15 cellular contexts compared by ENCODE assay signal in genomic region chr17:37292429-37293139, GRCh38.
DNase-seq lines count a peak whose midpoint lies in the region; ATAC-seq and TF ChIP-seq lines count a peak whose summit lies in the region.
"Had no signal": no experiment of that assay in that cellular context is flagged by ENCODE, and none has a peak within 500 bp of the region (broad histone marks: within the 10 kb centered on the region; RNA-seq: fewer than 3 reads in every experiment).

No MANE protein-coding gene starts in this region.

- no peaks in the 10 kb centered on the region for H3K9me3 Mint-ChIP-seq in activated naive CD8-positive, alpha-beta T cell treated with anti-CD3 and anti-CD28 coated beads for 36 hours
- H3K9me3 Mint-ChIP-seq: naive thymus-derived CD4-positive, alpha-beta T cell had no signal

- no peaks in the 10 kb centered on the region for H3K36me3 Mint-ChIP-seq in activated naive CD8-positive, alpha-beta T cell treated with anti-CD3 and anti-CD28 coated beads for 36 hours

- H3K27ac ChIP-seq in left lung: peak overlapping the region in 1 of 2 donors; percentile 46
- H3K27ac ChIP-seq: breast epithelium had no signal

- DNase-seq in CD1c-positive myeloid dendritic cell (ENCODE audit: extremely low spot score) (peak; percentile 59), NCI-H2029 treated with DMSO at 0.1 percent for 48 hours (lab: John Stamatoyannopoulos, UW) (peak; percentile 12), adipocyte (ENCODE audit: low read depth) (peak; percentile 14), left lung (no peak), NCI-H2171 (lab: John Stamatoyannopoulos, UW) (no peak)
- no peak for DNase-seq in activated naive CD8-positive, alpha-beta T cell treated with anti-CD3 and anti-CD28 coated beads for 36 hours
- DNase-seq: activated naive CD4-positive, alpha-beta T cell treated with anti-CD3 and anti-CD28 coated beads, Interleukin-2, amount 50 U/mL, for 16 hours; naive thymus-derived CD4-positive, alpha-beta T cell; NCI-H1436; NCI-H524; retina had no signal

- H3K27me3 ChIP-seq in adipocyte (replicated peaks; ENCODE audit: control insufficient read depth, insufficient read depth, low read length) (no peaks in the 10 kb centered on the region), left lung (no peaks in the 10 kb centered on the region)
- H3K27me3 ChIP-seq: breast epithelium had no signal

- H3K4me1 Mint-ChIP-seq in activated naive CD8-positive, alpha-beta T cell treated with anti-CD3 and anti-CD28 coated beads for 36 hours: no peaks in the 10 kb centered on the region

- no peak overlapping the region for H3K4me3 Mint-ChIP-seq in activated naive CD8-positive, alpha-beta T cell treated with anti-CD3 and anti-CD28 coated beads for 36 hours
- H3K4me3 Mint-ChIP-seq: naive thymus-derived CD4-positive, alpha-beta T cell had no signal

- intact Hi-C loops in left lung (cut with DNase I): no loop called here

- peaks cover 10% of the 10 kb centered on the region for H3K4me1 ChIP-seq in adipocyte (ENCODE audit: control insufficient read depth, insufficient read depth, low read length)
- peaks cover 0 to 23% of the 10 kb centered on the region in 2 donors for H3K4me1 ChIP-seq in left lung
- H3K4me1 ChIP-seq: breast epithelium had no signal

- H3K9me3 ChIP-seq in adipocyte (ENCODE audit: control insufficient read depth, low read length) (no peaks in the 10 kb centered on the region), left lung (no peaks in the 10 kb centered on the region)
- H3K9me3 ChIP-seq: breast epithelium had no signal

- no peak overlapping the region for H3K4me3 ChIP-seq in adipocyte (ENCODE audit: low read length)
- H3K4me3 ChIP-seq in left lung: no peak overlapping the region
- H3K4me3 ChIP-seq: breast epithelium had no signal

- no peak for TF ChIP-seq CTCF in left lung (IDR thresholded peaks at IDR 0.05)

- ATAC-seq in left lung: peak; percentile 71
- no peak for ATAC-seq in HG03135 (IDR thresholded peaks at IDR 0.05; ENCODE audit: unreplicated experiment)
- ATAC-seq in HG02973 (IDR thresholded peaks at IDR 0.05; ENCODE audit: unreplicated experiment): no peak
- ATAC-seq: naive thymus-derived CD4-positive, alpha-beta T cell; Right ventricle myocardium inferior had no signal

- no peaks in the 10 kb centered on the region for H3K27me3 Mint-ChIP-seq in activated naive CD8-positive, alpha-beta T cell treated with anti-CD3 and anti-CD28 coated beads for 36 hours
- H3K27me3 Mint-ChIP-seq: naive thymus-derived CD4-positive, alpha-beta T cell had no signal

- H3K36me3 ChIP-seq in adipocyte (ENCODE audit: control insufficient read depth, insufficient read depth, low read length, severe bottlenecking) (peaks cover 10% of the 10 kb centered on the region), left lung (no peaks in the 10 kb centered on the region)
- H3K36me3 ChIP-seq: breast epithelium had no signal

- no peak overlapping the region for H3K27ac Mint-ChIP-seq in activated naive CD8-positive, alpha-beta T cell treated with anti-CD3 and anti-CD28 coated beads for 36 hours

- H3K9ac ChIP-seq in adipocyte (ENCODE audit: low read length): no peak overlapping the region

Comparison
In these comparisons a context has a peak if more than half of its experiments do, and no peak if none do; other contexts are left out.
1. DNase-seq: peak in CD1c-positive myeloid dendritic cell (single experiment), NCI-H2029 treated with DMSO at 0.1 percent for 48 hours (single experiment) and adipocyte (single experiment); none in left lung (0 of 2), NCI-H2171 (single experiment) and activated naive CD8-positive, alpha-beta T cell treated with anti-CD3 and anti-CD28 coated beads for 36 hours (single experiment).